8 cellular contexts compared by ENCODE assay signal in genomic region chr3:27632431-27633223, GRCh38.
A peak's percentile ranks its signal among the peaks of the same experiment; 100 is the strongest.
DNase-seq lines count a peak whose midpoint lies in the region; ATAC-seq, FAIRE-seq and TF ChIP-seq lines count a peak whose summit lies in the region.

No MANE protein-coding gene starts in this region.

- H3K36me3 ChIP-seq in OCI-LY3 (replicated peaks; ENCODE audit: low read depth, low read length) (no peaks in the 10 kb centered on the region), pancreas (no peaks in the 10 kb centered on the region), upper lobe of right lung (no peaks in the 10 kb centered on the region)

- intact Hi-C loops in pancreas (cut with DNase I) (no loop called here), upper lobe of right lung (cut with DNase I) (no loop called here)

- H3K4me3 ChIP-seq in OCI-LY3 (ENCODE audit: low read length) (peak overlapping the region; percentile 80), pancreas (peak overlapping the region; percentile 7 to 49 (median 22)), upper lobe of right lung (peak overlapping the region; percentile 66)

- no peaks in the 10 kb centered on the region for H3K79me2 ChIP-seq in OCI-LY3 (ENCODE audit: low read length)

- H3K27ac ChIP-seq in OCI-LY3 (ENCODE audit: low read length) (peak overlapping the region; percentile 56), pancreas (peak overlapping the region in 3 of 4 donors; percentile 31 to 66 (median 46)), upper lobe of right lung (peak overlapping the region; percentile 80)

- H3K27me3 ChIP-seq in OCI-LY3 (ENCODE audit: low read depth, low read length) = no peaks in the 10 kb centered on the region
- H3K27me3 ChIP-seq in pancreas = no peaks in the 10 kb centered on the region
- no peaks in the 10 kb centered on the region for H3K27me3 ChIP-seq in upper lobe of right lung

- ATAC-seq in GM18868 (IDR thresholded peaks at IDR 0.05; ENCODE audit: unreplicated experiment) = peak; percentile 82
- ATAC-seq in HG03095 (IDR thresholded peaks at IDR 0.05; ENCODE audit: unreplicated experiment) = peak; percentile 88
- peak; percentile 42 to 85 (median 82) for ATAC-seq in pancreas
- ATAC-seq in upper lobe of right lung = peak; percentile 91

- H2AFZ ChIP-seq in OCI-LY3 (ENCODE audit: low read depth, low read length) = peak overlapping the region; percentile 96

- no peak for FAIRE-seq in pancreas (lab: Jason Lieb, UNC)

- peak overlapping the region; percentile 80 for H3K9ac ChIP-seq in OCI-LY3 (ENCODE audit: low read length)

- peak overlapping the region; percentile 95 for H3K4me2 ChIP-seq in OCI-LY3 (ENCODE audit: low read length)

- H3K9me3 ChIP-seq in OCI-LY3 (ENCODE audit: insufficient read depth, low read length) (no peaks in the 10 kb centered on the region), pancreas (no peaks in the 10 kb centered on the region), upper lobe of right lung (no peaks in the 10 kb centered on the region)

- peak; percentile 65 for DNase-seq in AG08396 (ENCODE audit: low spot score)
- DNase-seq in activated gamma-delta T cell (lab: John Stamatoyannopoulos, UW) = peak; percentile 28
- peak; percentile 66 for DNase-seq in germinal center (ENCODE audit: low spot score)
- peak; percentile 23 to 73 (median 40) for DNase-seq in pancreas
- DNase-seq in upper lobe of right lung = peak; percentile 81

- peaks cover 34% of the 10 kb centered on the region for H3K4me1 ChIP-seq in OCI-LY3 (ENCODE audit: low read length)
- no peaks in the 10 kb centered on the region for H3K4me1 ChIP-seq in pancreas
- no peaks in the 10 kb centered on the region for H3K4me1 ChIP-seq in upper lobe of right lung

- 23 to 25% methylated on average over 63 to 66 of the region's 66 CpGs for WGBS in pancreas, 2 donors

- no peak for TF ChIP-seq CTCF in OCI-LY3 (IDR thresholded peaks at IDR 0.05; ENCODE audit: low read depth, low read length)
- no peak for TF ChIP-seq CTCF in pancreas (IDR thresholded peaks at IDR 0.05)
- no peak for TF ChIP-seq CTCF in upper lobe of right lung (IDR thresholded peaks at IDR 0.05)

- no peaks in the 10 kb centered on the region for H4K20me1 ChIP-seq in OCI-LY3 (ENCODE audit: insufficient read depth, low read length)

Comparison
In these comparisons a context has a peak if more than half of its experiments do, and no peak if none do; other contexts are left out.
1. Peak in every context shown above with its lines: DNase-seq, ATAC-seq, H3K4me3 ChIP-seq and H3K27ac ChIP-seq.
2. DNase-seq: peak in every context shown above with its lines; median percentile 81 in upper lobe of right lung; 66 in germinal center; 65 in AG08396; 40 in pancreas; 28 in activated gamma-delta T cell.
3. H3K4me3 ChIP-seq: peak in every context shown above with its lines; median percentile 80 in OCI-LY3; 66 in upper lobe of right lung; 22 in pancreas.